Comparison of ENCODE assay signal across 22 cellular contexts in the genomic region with DNA sequence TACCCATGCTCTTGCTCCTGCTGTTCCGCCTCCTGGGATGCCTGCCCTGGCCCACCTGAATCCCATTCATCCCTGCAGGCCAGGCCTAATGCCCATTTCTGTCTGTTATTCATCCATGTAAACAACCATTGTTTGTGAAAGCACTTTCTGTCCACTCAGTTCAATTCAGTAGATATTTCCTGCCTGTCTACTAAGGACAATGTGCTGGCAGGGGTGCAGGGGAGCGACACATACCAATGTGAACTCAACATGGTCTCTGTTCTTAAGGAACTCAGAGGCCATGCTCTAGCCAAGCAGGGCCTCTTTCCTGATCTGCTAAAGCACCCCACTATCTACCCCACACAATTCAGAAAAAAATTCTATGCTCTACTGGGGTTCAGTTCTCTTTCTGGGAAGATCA.
DNase-seq lines count a peak whose midpoint lies in the region; ATAC-seq and TF ChIP-seq lines count a peak whose summit lies in the region.
"Had no signal": no experiment of that assay in that cellular context is flagged by ENCODE, and none has a peak within 500 bp of the region (broad histone marks: within the 10 kb centered on the region; RNA-seq: fewer than 3 reads in every experiment).

No MANE protein-coding gene starts in this region.

- WGBS in H9 (ENCODE audit: extremely low coverage, insufficient read length, low lambda C conversion rate), result no CpG with 5 or more reads among the region's 2 CpGs
- WGBS in transverse colon (ENCODE audit: low coverage in 1 of 2), 2 donors, result 95 to 96% methylated on average over 2 of the region's 2 CpGs

- H3K4me3 Mint-ChIP-seq in CD4-positive, CD25-positive, alpha-beta regulatory T cell, result no peak overlapping the region
- H3K4me3 Mint-ChIP-seq in H9 (no peak overlapping the region), endothelial cell (ENCODE audit: unreplicated experiment) (no peak overlapping the region), nephron progenitor cell (no peak overlapping the region)
- H3K4me3 Mint-ChIP-seq: T-helper 17 cell had no signal

- no peak overlapping the region for H3K9ac ChIP-seq in H9 (ENCODE audit: extremely low read depth, insufficient read length, low read length)

- no peak overlapping the region for H3K4ac ChIP-seq in H9 (ENCODE audit: low read depth, low read length)

- no peak overlapping the region for H3K23ac ChIP-seq in H9 (ENCODE audit: insufficient read length, low read depth, low read length)

- no peak overlapping the region for H3T11ph ChIP-seq in H9 (ENCODE audit: low read length)

- no peak overlapping the region for H4K5ac ChIP-seq in H9 (ENCODE audit: insufficient read length, low read depth, low read length)

- no peak for ATAC-seq in CD4-positive, CD25-positive, alpha-beta regulatory T cell (ENCODE audit: low read depth in 2 of 2)
- ATAC-seq: T-helper 17 cell had no signal

- DNase-seq in CD4-positive, CD25-positive, alpha-beta regulatory T cell, result no peak
- DNase-seq in H9 (no peak), endothelial cell (ENCODE audit: low spot score) (no peak), osteoblast (ENCODE audit: insufficient read length, low spot score, missing footprints) (peak; percentile 42), nephron progenitor cell (no peak), dedifferentiated amniotic fluid mesenchymal stem cell (ENCODE audit: extremely low spot score) (no peak), transverse colon (no peak)
- DNase-seq: activated CD4-positive, alpha-beta T cell treated with anti-CD3 and anti-CD28 coated beads for 48 hours; activated effector memory CD4-positive, alpha-beta T cell treated with Interleukin-2 at 50 U/mL for 16 hours; amniotic stem cell; cortex of kidney; foreskin fibroblast; GDM1; H7; hippocampal formation; NCI-H1417; NCI-H446 treated with DMSO at 0.1 percent for 48 hours; nucleus accumbens; stimulated activated CD4-positive, alpha-beta T cell treated with anti-CD3 and anti-CD28 coated beads, Interleukin-4, amount 100 ng/mL, for 24 hours; T-helper 17 cell had no signal

- H3K79me1 ChIP-seq in H9 (ENCODE audit: insufficient read depth, low read depth, low read length, poor library complexity, severe bottlenecking), result no peaks in the 10 kb centered on the region

- no peak overlapping the region for H3K18ac ChIP-seq in H9 (ENCODE audit: insufficient read length, low read depth, low read length)

- H3K23me2 ChIP-seq in H9 (ENCODE audit: insufficient read length, low read depth, low read length, poor library complexity, severe bottlenecking), result no peaks in the 10 kb centered on the region

- H2BK5ac ChIP-seq in H9 (ENCODE audit: insufficient read length, low read length), result no peak overlapping the region

- peaks cover 0 to 2% (median 0%) of the 10 kb centered on the region in 7 donors for H3K9me3 Mint-ChIP-seq in CD4-positive, CD25-positive, alpha-beta regulatory T cell
- H3K9me3 Mint-ChIP-seq in H9, result no peaks in the 10 kb centered on the region
- H3K9me3 Mint-ChIP-seq in endothelial cell (ENCODE audit: unreplicated experiment), result no peaks in the 10 kb centered on the region
- H3K9me3 Mint-ChIP-seq in nephron progenitor cell, result no peaks in the 10 kb centered on the region

- no peaks in the 10 kb centered on the region for H4K20me1 ChIP-seq in H9 (ENCODE audit: control insufficient read depth, insufficient read depth, insufficient read length)
- H4K20me1 ChIP-seq in osteoblast (ENCODE audit: insufficient read depth, low read length), result peaks cover 72% of the 10 kb centered on the region

- peaks cover 50% of the 10 kb centered on the region for H3K36me3 Mint-ChIP-seq in CD4-positive, CD25-positive, alpha-beta regulatory T cell
- H3K36me3 Mint-ChIP-seq in H9 (ENCODE audit: insufficient read depth in 1 of 3, low read depth in 3 of 3) (peaks cover 33 to 90% (median 77%) of the 10 kb centered on the region in 3 experiments; a peak in 6 of 7 replicates), endothelial cell (ENCODE audit: low read depth, unreplicated experiment) (peaks cover 39% of the 10 kb centered on the region), nephron progenitor cell (ENCODE audit: low read depth) (peaks cover 39% of the 10 kb centered on the region)

- H3K36me3 ChIP-seq in CD4-positive, CD25-positive, alpha-beta regulatory T cell (ENCODE audit: control insufficient read depth, insufficient read depth, low read length), result peaks cover 54% of the 10 kb centered on the region
- H3K36me3 ChIP-seq in osteoblast (ENCODE audit: insufficient read depth, low read length) (peaks cover 98% of the 10 kb centered on the region), transverse colon (peaks cover 0 to 62% (median 29%) of the 10 kb centered on the region in 4 donors)

- no peak overlapping the region for H2AK5ac ChIP-seq in H9 (ENCODE audit: insufficient read length, low read length)

- H3K27me3 Mint-ChIP-seq in CD4-positive, CD25-positive, alpha-beta regulatory T cell, result no peaks in the 10 kb centered on the region
- H3K27me3 Mint-ChIP-seq in H9 (ENCODE audit: low read depth) (no peaks in the 10 kb centered on the region), endothelial cell (ENCODE audit: unreplicated experiment) (peaks cover 13% of the 10 kb centered on the region), nephron progenitor cell (ENCODE audit: low read depth, poor library complexity) (no peaks in the 10 kb centered on the region)
- H3K27me3 Mint-ChIP-seq: T-helper 17 cell had no signal

- no peak overlapping the region for H2BK20ac ChIP-seq in H9 (ENCODE audit: low read depth, low read length, poor library complexity, severe bottlenecking)

- no peak overlapping the region for H3K27ac ChIP-seq in CD4-positive, CD25-positive, alpha-beta regulatory T cell (ENCODE audit: insufficient read depth, low read length, poor library complexity, severe bottlenecking)
- H3K27ac ChIP-seq in H9 (ENCODE audit: insufficient read length, low read depth, low read length) (no peak overlapping the region), osteoblast (ENCODE audit: low read depth, low read length) (peak overlapping the region; percentile 15), transverse colon (peak overlapping the region in 2 of 4 donors; percentile 34 to 50)
- H3K27ac ChIP-seq: C4-2B, SK-N-MC had no signal

- no peak for TF ChIP-seq POLR2A in transverse colon (IDR thresholded peaks at IDR 0.05)

- no peak overlapping the region for H2BK120ac ChIP-seq in H9 (ENCODE audit: low read depth, low read length, poor library complexity, severe bottlenecking)

- no peak overlapping the region for H4K91ac ChIP-seq in H9 (ENCODE audit: insufficient read length, low read depth, low read length)

- H2AFZ ChIP-seq in H9 (ENCODE audit: low read length) (no peak overlapping the region), osteoblast (ENCODE audit: low read length) (no peak overlapping the region)

- intact Hi-C loops in transverse colon (cut with DNase I; ENCODE audit: low total_unique reads), result no loop called here

- no peak for TF ChIP-seq EP300 in transverse colon (IDR thresholded peaks at IDR 0.05; ENCODE audit: low read depth)

- H3K79me2 ChIP-seq in H9 (ENCODE audit: insufficient read depth, low read length), result no peaks in the 10 kb centered on the region
- H3K79me2 ChIP-seq in osteoblast (ENCODE audit: insufficient read depth, low read length), result peaks cover 75% of the 10 kb centered on the region

- H2BK15ac ChIP-seq in H9 (ENCODE audit: low read depth, low read length), result no peak overlapping the region

- H3K56ac ChIP-seq in H9 (ENCODE audit: insufficient read length, low read depth, low read length), result no peak overlapping the region

- no peak overlapping the region for H2BK12ac ChIP-seq in H9 (ENCODE audit: insufficient read length, low read depth, low read length)

- H3K4me3 ChIP-seq in CD4-positive, CD25-positive, alpha-beta regulatory T cell (ENCODE audit: low read depth, low read length), result no peak overlapping the region
- no peak overlapping the region for H3K4me3 ChIP-seq in osteoblast (ENCODE audit: insufficient read depth, low read length)
- H3K4me3 ChIP-seq in transverse colon, result no peak overlapping the region
- H3K4me3 ChIP-seq: SK-N-MC had no signal

- no peaks in the 10 kb centered on the region for H3K4me1 ChIP-seq in CD4-positive, CD25-positive, alpha-beta regulatory T cell (ENCODE audit: control insufficient read depth, insufficient read depth, low read length, poor library complexity, severe bottlenecking)
- H3K4me1 ChIP-seq in H9 (ENCODE audit: insufficient read depth, low read length) (no peaks in the 10 kb centered on the region), osteoblast (ENCODE audit: insufficient read depth, low read length) (peaks cover 19% of the 10 kb centered on the region), transverse colon (peaks cover 4 to 11% (median 8%) of the 10 kb centered on the region in 4 donors)

- peak overlapping the region in 2 of 3 donors; percentile 23 to 56 for H3K27ac Mint-ChIP-seq in CD4-positive, CD25-positive, alpha-beta regulatory T cell
- H3K27ac Mint-ChIP-seq in H9 (peak overlapping the region in 2 of 3 experiments; percentile 10 to 55; a peak in 1 of 7 replicates), endothelial cell (ENCODE audit: unreplicated experiment) (peak overlapping the region; percentile 21), nephron progenitor cell (no peak overlapping the region)
- H3K27ac Mint-ChIP-seq: T-helper 17 cell had no signal

- H3K9me3 ChIP-seq in CD4-positive, CD25-positive, alpha-beta regulatory T cell (ENCODE audit: control insufficient read depth in 2 of 2, low read length in 2 of 2), result no peaks in the 10 kb centered on the region
- H3K9me3 ChIP-seq in H9 (ENCODE audit: control insufficient read depth, low read depth, low read length) (no peaks in the 10 kb centered on the region), osteoblast (ENCODE audit: low read depth, low read length) (no peaks in the 10 kb centered on the region), transverse colon (no peaks in the 10 kb centered on the region)

- no peak for TF ChIP-seq CTCF in H9 (conservative IDR thresholded peaks at IDR 0.05)
- TF ChIP-seq CTCF in endothelial cell (IDR thresholded peaks at IDR 0.05; ENCODE audit: unreplicated experiment), result no peak
- TF ChIP-seq CTCF in osteoblast (IDR thresholded peaks at IDR 0.05; ENCODE audit: extremely low read depth, low read depth, low read length), result no peak
- TF ChIP-seq CTCF in nephron progenitor cell (IDR thresholded peaks at IDR 0.05), result no peak
- TF ChIP-seq CTCF in transverse colon (IDR thresholded peaks at IDR 0.05), result no peak

- no peaks in the 10 kb centered on the region for H3K4me1 Mint-ChIP-seq in CD4-positive, CD25-positive, alpha-beta regulatory T cell
- no peaks in the 10 kb centered on the region for H3K4me1 Mint-ChIP-seq in H9
- H3K4me1 Mint-ChIP-seq in endothelial cell (ENCODE audit: unreplicated experiment), result peaks cover 12% of the 10 kb centered on the region
- peaks cover 5% of the 10 kb centered on the region for H3K4me1 Mint-ChIP-seq in nephron progenitor cell
- H3K4me1 Mint-ChIP-seq: T-helper 17 cell had no signal

- H3K27me3 ChIP-seq in CD4-positive, CD25-positive, alpha-beta regulatory T cell (ENCODE audit: control insufficient read depth, insufficient read depth, low read length), result no peaks in the 10 kb centered on the region
- H3K27me3 ChIP-seq in H9 (ENCODE audit: insufficient read depth, low read length), result no peaks in the 10 kb centered on the region
- H3K27me3 ChIP-seq in osteoblast (ENCODE audit: insufficient read depth, low read length), result no peaks in the 10 kb centered on the region
- H3K27me3 ChIP-seq in transverse colon, result no peaks in the 10 kb centered on the region

- H4K8ac ChIP-seq in H9 (replicated peaks; ENCODE audit: insufficient read length, low read depth, low read length), result no peak overlapping the region

- H3K4me2 ChIP-seq in H9 (ENCODE audit: insufficient read depth, insufficient read length, low read length) (no peak overlapping the region), osteoblast (ENCODE audit: insufficient read depth, low read length) (no peak overlapping the region)

- in situ Hi-C loops in transverse colon (cut with MboI; ENCODE audit: low pct_ligation_motif_present in 1 of 4, low pct_unique_long_range_greater_than_20kb in 1 of 4, low sequenced_read_pairs in 3 of 4), result no loop called here

- no peak overlapping the region for H3K14ac ChIP-seq in H9 (ENCODE audit: insufficient read depth, low read length)
